Comparison of ENCODE assay signal across 24 cellular contexts in genomic region chr1:44296067-44296466, GRCh38.
"Had no signal": no experiment of that assay in that cellular context is flagged by ENCODE, and none has a peak within 500 bp of the region (broad histone marks: within the 10 kb centered on the region; RNA-seq: fewer than 3 reads in every experiment).

No MANE protein-coding gene starts in this region.

- H3K4me3 Mint-ChIP-seq: activated CD4-positive, alpha-beta memory T cell treated with anti-CD3 and anti-CD28 coated beads, Interleukin-2, amount 10 ng/mL, durations not matched to agents 7 days and 5 days; activated CD4-positive, alpha-beta T cell treated with anti-CD3 and anti-CD28 coated beads, Interleukin-2, amount 10 ng/mL, durations not matched to agents 7 days and 5 days; activated naive CD8-positive, alpha-beta T cell; activated T-cell treated with anti-CD3 and anti-CD28 coated beads, Interleukin-2, amount 50 U/mL, for 4 hours; T-helper 1 cell treated with Interleukin-12 subunit alpha and Interleukin-12 subunit beta and Interleukin-4 antibody, amounts not matched to agents 30 μg/mL and 1 μg/mL, for 36 hours had no signal

- H3K27ac Mint-ChIP-seq: activated CD4-positive, alpha-beta memory T cell treated with anti-CD3 and anti-CD28 coated beads, Interleukin-2, amount 10 ng/mL, durations not matched to agents 7 days and 5 days; activated CD4-positive, alpha-beta T cell treated with anti-CD3 and anti-CD28 coated beads, Interleukin-2, amount 10 ng/mL, durations not matched to agents 7 days and 5 days; activated naive CD8-positive, alpha-beta T cell; activated T-helper 2 cell treated with anti-CD3 and anti-CD28 coated beads, Interferon-gamma antibody, Interleukin-2, Interleukin-4, amounts not matched to agents 10 μg/mL and 5 μg/mL and 100 μg/mL, durations not matched to agents 14 hours and 24 hours and 36 hours; T-helper 1 cell treated with Interleukin-12 subunit alpha and Interleukin-12 subunit beta and Interleukin-4 antibody, amounts not matched to agents 30 μg/mL and 1 μg/mL, for 36 hours had no signal

- H3K4me3 ChIP-seq: esophagus squamous epithelium, gastrocnemius medialis, tibial nerve had no signal

- H3K27me3 Mint-ChIP-seq: activated CD4-positive, alpha-beta memory T cell treated with anti-CD3 and anti-CD28 coated beads, Interleukin-2, amount 10 ng/mL, durations not matched to agents 7 days and 5 days; activated CD4-positive, alpha-beta T cell treated with anti-CD3 and anti-CD28 coated beads, Interleukin-2, amount 10 ng/mL, durations not matched to agents 7 days and 5 days; activated naive CD8-positive, alpha-beta T cell had no signal

- H3K9me3 Mint-ChIP-seq: activated CD4-positive, alpha-beta memory T cell treated with anti-CD3 and anti-CD28 coated beads, Interleukin-2, amount 10 ng/mL, durations not matched to agents 7 days and 5 days; activated CD4-positive, alpha-beta T cell treated with anti-CD3 and anti-CD28 coated beads, Interleukin-2, amount 10 ng/mL, durations not matched to agents 7 days and 5 days; activated T-cell treated with anti-CD3 and anti-CD28 coated beads, Interleukin-2, amount 50 U/mL, for 4 hours; activated T-helper 2 cell treated with anti-CD3 and anti-CD28 coated beads, Interferon-gamma antibody, Interleukin-2, Interleukin-4, amounts not matched to agents 10 μg/mL and 5 μg/mL and 100 μg/mL, durations not matched to agents 14 hours and 24 hours and 36 hours; T-helper 1 cell treated with Interleukin-12 subunit alpha and Interleukin-12 subunit beta and Interleukin-4 antibody, amounts not matched to agents 30 μg/mL and 1 μg/mL, for 36 hours had no signal

- DNase-seq: activated CD4-positive, alpha-beta memory T cell treated with anti-CD3 and anti-CD28 coated beads, Interleukin-2, amount 10 ng/mL, durations not matched to agents 7 days and 5 days; activated CD4-positive, alpha-beta T cell treated with anti-CD3 and anti-CD28 coated beads, Interleukin-2, amount 10 ng/mL, durations not matched to agents 7 days and 5 days; activated CD8-positive, alpha-beta memory T cell treated with anti-CD3 and anti-CD28 coated beads, Interleukin-2, amount 50 U/mL, for 48 hours; activated T-cell treated with anti-CD3 and anti-CD28 coated beads, Interleukin-2, amount 50 U/mL, for 4 hours; anterior cingulate cortex; dermis blood vessel endothelial cell; effector CD4-positive, alpha-beta T cell; esophagus squamous epithelium; gastrocnemius medialis; hippocampal formation; left cardiac atrium; mammary epithelial cell; stimulated activated CD4-positive, alpha-beta T cell treated with anti-CD3 and anti-CD28 coated beads, Interleukin-15, amount 100 ng/mL, for 24 hours; stimulated activated CD4-positive, alpha-beta T cell treated with anti-CD3 and anti-CD28 coated beads, Interleukin-2, amount 100 ng/mL, for 24 hours; stimulated activated naive CD4-positive, alpha-beta T cell treated with Interleukin-2 at 50 U/mL for 16 hours; SW 1271; T-helper 9 cell; WERI-Rb-1 had no signal

- H3K9me3 ChIP-seq: esophagus squamous epithelium, gastrocnemius medialis, tibial nerve had no signal

- H3K4me1 Mint-ChIP-seq: activated CD4-positive, alpha-beta memory T cell treated with anti-CD3 and anti-CD28 coated beads, Interleukin-2, amount 10 ng/mL, durations not matched to agents 7 days and 5 days; activated CD4-positive, alpha-beta T cell treated with anti-CD3 and anti-CD28 coated beads, Interleukin-2, amount 10 ng/mL, durations not matched to agents 7 days and 5 days had no signal

- H3K27me3 ChIP-seq: esophagus squamous epithelium, gastrocnemius medialis, tibial nerve had no signal

- H3K27ac ChIP-seq: epithelial cell of prostate, esophagus squamous epithelium, gastrocnemius medialis, tibial nerve, WERI-Rb-1 had no signal

- ATAC-seq: activated CD4-positive, CD25-positive, alpha-beta regulatory T cell treated with anti-CD3 and anti-CD28 coated beads, Interleukin-2, amount 50 U/mL, for 24 hours; activated T-cell treated with anti-CD3 and anti-CD28 coated beads, Interleukin-2, amount 50 U/mL, for 4 hours; gastrocnemius medialis; left cardiac atrium had no signal
